Comparison of ENCODE assay signal across 28 cellular contexts in genomic region chr7:90580051-90580450, GRCh38. TPM values are rescaled to one million over a fixed set of nuclear protein-coding genes. Genes with fewer than 3 reads are reported as not detected.
DNase-seq lines count a peak whose midpoint lies in the region; ATAC-seq, FAIRE-seq and TF ChIP-seq lines count a peak whose summit lies in the region.
"Had no signal": no experiment of that assay in that cellular context is flagged by ENCODE, and none has a peak within 500 bp of the region (broad histone marks: within the 10 kb centered on the region; RNA-seq: fewer than 3 reads in every experiment).

No MANE protein-coding gene starts in this region.

- peak overlapping the region in 1 of 2 experiments; percentile 66 for H2BK12ac ChIP-seq in mesenchymal stem cell (ENCODE audit: low read length in 2 of 2)

- H2BK15ac ChIP-seq in mesenchymal stem cell (ENCODE audit: low read depth, poor library complexity, severe bottlenecking): no peak overlapping the region

- H3K9me3 ChIP-seq in HCT116 (ENCODE audit: control insufficient read depth in 1 of 2, insufficient read depth in 1 of 2, low read depth in 1 of 2, low read length in 2 of 2): no peaks in the 10 kb centered on the region
- H3K9me3 ChIP-seq in mesenchymal stem cell (ENCODE audit: control insufficient read depth, low read length): no peaks in the 10 kb centered on the region
- H3K9me3 ChIP-seq: Peyer's patch, upper lobe of right lung had no signal

- WGBS in mesenchymal stem cell: 94% methylated on average over 3 of the region's 3 CpGs

- H3K79me2 ChIP-seq in HCT116 (ENCODE audit: insufficient read depth, low read length): no peaks in the 10 kb centered on the region
- H3K79me2 ChIP-seq: parathyroid adenoma had no signal

- no peaks in the 10 kb centered on the region for H3K36me3 Mint-ChIP-seq in MCF 10A (ENCODE audit: insufficient read depth, unreplicated experiment)
- H3K36me3 Mint-ChIP-seq: activated naive CD8-positive, alpha-beta T cell treated with anti-CD3 and anti-CD28 coated beads for 36 hours had no signal

- H4K8ac ChIP-seq in mesenchymal stem cell (ENCODE audit: low read length): no peak overlapping the region

- H3K79me1 ChIP-seq in mesenchymal stem cell (replicated peaks; ENCODE audit: low read length, poor library complexity, severe bottlenecking): no peaks in the 10 kb centered on the region

- H2AK5ac ChIP-seq in mesenchymal stem cell (ENCODE audit: low read length, severe bottlenecking): no peak overlapping the region

- H3K27me3 Mint-ChIP-seq in MCF 10A (ENCODE audit: insufficient read depth, unreplicated experiment): no peaks in the 10 kb centered on the region
- H3K27me3 Mint-ChIP-seq: activated naive CD8-positive, alpha-beta T cell treated with anti-CD3 and anti-CD28 coated beads for 36 hours had no signal

- BruUV-seq in HCT116 (replicated peaks; lab: Mats Ljungman, UMichigan) (no TSS peak), MCF 10A (replicated peaks; lab: Mats Ljungman, UMichigan) (no TSS peak)

- no peak overlapping the region for H3K4me3 Mint-ChIP-seq in MCF 10A (ENCODE audit: unreplicated experiment)
- H3K4me3 Mint-ChIP-seq: activated naive CD8-positive, alpha-beta T cell treated with anti-CD3 and anti-CD28 coated beads for 36 hours; nephron; T-helper 1 cell treated with Interleukin-12 subunit alpha and Interleukin-12 subunit beta and Interleukin-4 antibody, amounts not matched to agents 30 μg/mL and 1 μg/mL, for 36 hours had no signal

- CTCF ChIA-PET in HCT116 (lab: Charles Lee) (interaction anchor here (1.1 kb wide), 1 partner anchor 125 kb away, joined by 3 read pairs; no protein-coding TSS in a partner anchor), MCF 10A (lab: Yijun Ruan, JAX) (interaction anchor here (0.6 to 2.8 kb wide), 14 partner anchors 14 to 1407 kb away, joined by 3 to 17 read pairs (median 3); partner anchors contain the start of gene CDK14)

- no peak for TF ChIP-seq RAD21 in HCT116 (IDR thresholded peaks at IDR 0.05; ENCODE audit: low read depth)

- H4K20me1 ChIP-seq in HCT116 (ENCODE audit: insufficient read depth): no peaks in the 10 kb centered on the region

- no peak overlapping the region for H3K23ac ChIP-seq in mesenchymal stem cell (ENCODE audit: low read length in 2 of 2)

- TF ChIP-seq CTCF in HCT116 (IDR thresholded peaks at IDR 0.05 in 2 of 3, conservative IDR thresholded peaks at IDR 0.05 in 1 of 3; ENCODE audit: borderline replicate concordance in 1 of 3, insufficient read depth in 1 of 3, low read depth in 2 of 3, low read length in 2 of 3) (no peak), MCF 10A (IDR thresholded peaks at IDR 0.05; ENCODE audit: unreplicated experiment) (no peak)

- H2BK5ac ChIP-seq in mesenchymal stem cell (ENCODE audit: low read depth, low read length, poor library complexity, severe bottlenecking): no peak overlapping the region

- H4K91ac ChIP-seq in mesenchymal stem cell (ENCODE audit: low read length): peak overlapping the region; percentile 61

- no peak overlapping the region for H3K9ac ChIP-seq in HCT116 (ENCODE audit: low read length)
- H3K9ac ChIP-seq in mesenchymal stem cell (ENCODE audit: low read length): no peak overlapping the region
- H3K9ac ChIP-seq: parathyroid adenoma had no signal

- H3K27ac ChIP-seq in HCT116 (ENCODE audit: low read depth, low read length): no peak overlapping the region
- no peak overlapping the region for H3K27ac ChIP-seq in mesenchymal stem cell (ENCODE audit: low read length, poor library complexity, severe bottlenecking)
- H3K27ac ChIP-seq: C4-2B, dorsolateral prefrontal cortex, parathyroid adenoma, Peyer's patch, upper lobe of right lung had no signal

- no peak overlapping the region for H3K4me3 ChIP-seq in HCT116 (replicated peaks in 1 of 2; ENCODE audit: low read depth in 1 of 2, low read length in 2 of 2)
- no peak overlapping the region for H3K4me3 ChIP-seq in mesenchymal stem cell (ENCODE audit: insufficient read depth in 1 of 2, low read depth in 1 of 2, low read length in 2 of 2)
- H3K4me3 ChIP-seq: dorsolateral prefrontal cortex, Peyer's patch, upper lobe of right lung had no signal

- no peak overlapping the region for H3K18ac ChIP-seq in mesenchymal stem cell (ENCODE audit: low read depth in 1 of 2, low read length in 2 of 2)

- no peaks in the 10 kb centered on the region for H3K36me3 ChIP-seq in HCT116 (ENCODE audit: control insufficient read depth in 1 of 2, insufficient read depth in 2 of 2, low read length in 2 of 2)
- H3K36me3 ChIP-seq in mesenchymal stem cell (ENCODE audit: control insufficient read depth in 1 of 2, insufficient read depth in 2 of 2, low read depth in 1 of 2, low read length in 2 of 2): no peaks in the 10 kb centered on the region
- H3K36me3 ChIP-seq: Peyer's patch, upper lobe of right lung had no signal

- no peaks in the 10 kb centered on the region for H3K9me2 ChIP-seq in HCT116 (ENCODE audit: insufficient read depth)

- H3K4me1 ChIP-seq in HCT116 (ENCODE audit: control insufficient read depth in 1 of 2, insufficient read depth in 2 of 2, low read length in 2 of 2): peaks cover 6 to 19% of the 10 kb centered on the region in 2 experiments; a peak in 2 of 4 replicates
- peaks cover 3% of the 10 kb centered on the region for H3K4me1 ChIP-seq in mesenchymal stem cell (ENCODE audit: control insufficient read depth, insufficient read depth, low read depth, low read length)
- H3K4me1 ChIP-seq: parathyroid adenoma, Peyer's patch, upper lobe of right lung had no signal

- peak; percentile 25; the same call in 1 of the 2 replicates for ATAC-seq in HCT116
- no peak for ATAC-seq in HG02970 (IDR thresholded peaks at IDR 0.05; ENCODE audit: low FRiP score, unreplicated experiment)

- RAD21 ChIA-PET in HCT116 (lab: Charles Lee; ENCODE audit: low non-redundant PET in 1 of 2, low total read pairs in 2 of 2, uncharacterized antibody in 2 of 2, unreplicated experiment in 2 of 2): no interaction called here

- no peaks in the 10 kb centered on the region for H3K9me3 Mint-ChIP-seq in MCF 10A (ENCODE audit: unreplicated experiment)
- H3K9me3 Mint-ChIP-seq: activated naive CD8-positive, alpha-beta T cell treated with anti-CD3 and anti-CD28 coated beads for 36 hours; T-helper 1 cell treated with Interleukin-12 subunit alpha and Interleukin-12 subunit beta and Interleukin-4 antibody, amounts not matched to agents 30 μg/mL and 1 μg/mL, for 36 hours had no signal

- H3K27me3 ChIP-seq in HCT116 (ENCODE audit: insufficient read depth, low read length): no peaks in the 10 kb centered on the region
- H3K27me3 ChIP-seq in mesenchymal stem cell (ENCODE audit: control insufficient read depth in 1 of 2, insufficient read depth in 1 of 2, low read length in 2 of 2): no peaks in the 10 kb centered on the region
- H3K27me3 ChIP-seq: dorsolateral prefrontal cortex, Peyer's patch, upper lobe of right lung had no signal

- no peak overlapping the region for H2BK120ac ChIP-seq in mesenchymal stem cell (ENCODE audit: low read depth, low read length)

- H3K4me2 ChIP-seq in HCT116 (ENCODE audit: low read length): no peak overlapping the region
- no peak overlapping the region for H3K4me2 ChIP-seq in mesenchymal stem cell (ENCODE audit: low read length, poor library complexity, severe bottlenecking)

- H3K4ac ChIP-seq in mesenchymal stem cell (ENCODE audit: low read depth in 1 of 2, low read length in 2 of 2): no peak overlapping the region

- intact Hi-C loops in HCT116 (cut with micrococcal nuclease): no loop called here
- intact Hi-C loops in MCF 10A (cut with micrococcal nuclease): no loop called here

- POLR2A ChIA-PET in HCT116 (lab: Charles Lee): no interaction called here
- POLR2A ChIA-PET in MCF 10A (lab: Yijun Ruan, JAX): interaction anchor here (0.6 to 2.0 kb wide), 5 partner anchors 15 to 1350 kb away, joined by 3 to 25 read pairs (median 3); partner anchors contain the start of gene CDK14

- TF ChIP-seq POLR2A in HCT116 (IDR thresholded peaks at IDR 0.05; ENCODE audit: borderline replicate concordance, extremely low read depth, insufficient read depth, insufficient read length): no peak

- peak overlapping the region; percentile 68 for H2AFZ ChIP-seq in HCT116 (ENCODE audit: low read depth, low read length, poor library complexity, severe bottlenecking)
- H2AFZ ChIP-seq in mesenchymal stem cell (ENCODE audit: low read depth, low read length): no peak overlapping the region
- H2AFZ ChIP-seq: parathyroid adenoma had no signal

- H3K4me1 Mint-ChIP-seq in MCF 10A (ENCODE audit: insufficient read depth, unreplicated experiment): peaks cover 9% of the 10 kb centered on the region
- H3K4me1 Mint-ChIP-seq: activated naive CD8-positive, alpha-beta T cell treated with anti-CD3 and anti-CD28 coated beads for 36 hours; nephron had no signal

- peak overlapping the region; percentile 14 for H3K27ac Mint-ChIP-seq in MCF 10A (ENCODE audit: low read depth, unreplicated experiment)
- H3K27ac Mint-ChIP-seq: activated naive CD8-positive, alpha-beta T cell treated with anti-CD3 and anti-CD28 coated beads for 36 hours; nephron; T-helper 1 cell treated with Interleukin-12 subunit alpha and Interleukin-12 subunit beta and Interleukin-4 antibody, amounts not matched to agents 30 μg/mL and 1 μg/mL, for 36 hours had no signal

- no peak overlapping the region for H3K14ac ChIP-seq in mesenchymal stem cell (ENCODE audit: low read length in 2 of 2)

- no peak for FAIRE-seq in urothelium cell line (lab: Jason Lieb, UNC)
- FAIRE-seq: GM12891, TTC549 had no signal

- DNase-seq in HCT116 (ENCODE audit: low read depth, low spot score): no peak
- peak; percentile 17 for DNase-seq in MCF 10A (ENCODE audit: unreplicated experiment)
- DNase-seq in mesenchymal stem cell: no peak
- DNase-seq in urothelium cell line (ENCODE audit: low spot score): peak; percentile 46
- DNase-seq in cortex of kidney (lab: John Stamatoyannopoulos, UW): no peak
- no peak for DNase-seq in activated CD4-positive, alpha-beta T cell treated with anti-CD3 and anti-CD28 coated beads, Interleukin-2, amount 50 U/mL, for 1 hour
- DNase-seq: activated CD4-positive, alpha-beta T cell treated with anti-CD3 and anti-CD28 coated beads, Interleukin-2, amount 50 U/mL, for 48 hours; activated effector memory CD4-positive, alpha-beta T cell treated with Interleukin-2 at 50 U/mL for 16 hours; activated naive CD8-positive, alpha-beta T cell treated with anti-CD3 and anti-CD28 coated beads for 36 hours; dorsolateral prefrontal cortex; EL; islet precursor cell; NCI-H1092 treated with DMSO at 0.1 percent for 48 hours; NCI-H187; NCI-H2171 treated with DMSO at 0.1 percent for 48 hours; NCI-H524 treated with DMSO at 0.1 percent for 48 hours; Peyer's patch; right cardiac atrium; stimulated activated CD4-positive, alpha-beta T cell treated with anti-CD3 and anti-CD28 coated beads, Interleukin-2, amount 100 ng/mL, for 48 hours; substantia nigra; upper lobe of right lung had no signal

TF ChIP-seq in HCT116, 20 proteins besides CTCF, POLR2A, EP300 and RAD21 (continues in another document):
- no peak for TF ChIP-seq TCF7L2 (IDR thresholded peaks at IDR 0.05; ENCODE audit: borderline replicate concordance, extremely low read depth, insufficient read depth, insufficient read length)
- TF ChIP-seq CBX3 (IDR thresholded peaks at IDR 0.05; ENCODE audit: low read depth): no peak
- no peak for TF ChIP-seq SIN3A (IDR thresholded peaks at IDR 0.05; ENCODE audit: low read depth)
- TF ChIP-seq SRF (IDR thresholded peaks at IDR 0.05; ENCODE audit: low read depth): no peak

RNA-seq across cellular contexts. Expression of gene CDK14, which starts 16.1 kb away (rescaled TPM):
- 10.2 TPM for total RNA-seq in HCT116 (2021; ENCODE audit: unreplicated experiment)
- polyA plus RNA-seq in HCT116 (2012): 1.3 and 1.9 TPM in 2 replicates
- total RNA-seq in MCF 10A (2022): 21.2 and 32.0 TPM in 2 replicates
- 6.6 TPM for polyA plus RNA-seq in mesenchymal stem cell (2013, experiment 1 of 2)
- polyA plus RNA-seq in mesenchymal stem cell (2013, experiment 2 of 2): 6.1 TPM

Comparison
In these comparisons a context has a peak if more than half of its experiments do, and no peak if none do; other contexts are left out.
1. DNase-seq: peak in MCF 10A (single experiment) and urothelium cell line (single experiment); none in HCT116 (single experiment), mesenchymal stem cell (single experiment), cortex of kidney (single experiment) and activated CD4-positive, alpha-beta T cell treated with anti-CD3 and anti-CD28 coated beads, Interleukin-2, amount 50 U/mL, for 1 hour (single experiment).